25 cellular contexts compared by ENCODE assay signal in the genomic region with DNA sequence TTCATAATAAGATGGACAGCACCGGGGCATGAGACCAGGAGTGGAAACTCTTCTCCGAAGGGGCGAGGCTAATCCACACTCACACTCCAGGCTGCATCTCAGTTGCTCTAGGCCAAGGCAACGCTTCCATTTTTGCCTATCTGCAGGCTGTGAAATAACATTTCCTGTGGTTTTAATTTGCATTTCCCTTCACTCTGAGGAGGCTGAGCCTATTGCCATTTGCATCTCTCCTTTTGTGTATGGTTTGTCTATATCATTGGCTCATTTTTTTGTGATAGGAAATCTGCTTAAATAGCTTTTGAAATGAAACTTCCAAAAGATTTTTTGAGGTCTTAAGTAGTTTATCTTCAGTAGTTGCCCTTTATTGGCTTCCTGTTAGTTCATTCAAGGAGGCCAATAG. TPM values are rescaled to one million over a fixed set of nuclear protein-coding genes. Genes with fewer than 3 reads are reported as not detected.
DNase-seq lines count a peak whose midpoint lies in the region; ATAC-seq, FAIRE-seq and TF ChIP-seq lines count a peak whose summit lies in the region.
"Had no signal": no experiment of that assay in that cellular context is flagged by ENCODE, and none has a peak within 500 bp of the region (broad histone marks: within the 10 kb centered on the region; RNA-seq: fewer than 3 reads in every experiment).

No MANE protein-coding gene starts in this region.

- TF ChIP-seq CTCF in IMR-90 (conservative IDR thresholded peaks at IDR 0.05; ENCODE audit: low read depth, low read length) (no peak), GM12878 (IDR thresholded peaks at IDR 0.05 in 2 of 3, conservative IDR thresholded peaks at IDR 0.05 in 1 of 3; ENCODE audit: control insufficient read depth in 2 of 3, extremely low read depth in 1 of 3, insufficient read depth in 1 of 3, low read depth in 3 of 3, low read length in 3 of 3) (no peak), upper lobe of left lung (IDR thresholded peaks at IDR 0.05) (no peak)

- H2BK20ac ChIP-seq in IMR-90 (ENCODE audit: low read depth, low read length) = no peak overlapping the region

- H3K27ac ChIP-seq in IMR-90 (ENCODE audit: insufficient read depth, low read length) = no peak overlapping the region
- H3K27ac ChIP-seq in GM12878 (ENCODE audit: control insufficient read depth, insufficient read depth) = no peak overlapping the region
- no peak overlapping the region for H3K27ac ChIP-seq in upper lobe of left lung
- H3K27ac ChIP-seq: foreskin keratinocyte, prostate gland, stomach, uterus had no signal

- no peaks in the 10 kb centered on the region for H3K79me1 ChIP-seq in IMR-90 (ENCODE audit: low read depth in 1 of 2, low read length in 2 of 2)

- TF ChIP-seq EP300 in GM12878 (IDR thresholded peaks at IDR 0.05; ENCODE audit: borderline replicate concordance in 1 of 2, control insufficient read depth in 1 of 2, low read depth in 2 of 2, low read length in 2 of 2) (no peak), upper lobe of left lung (IDR thresholded peaks at IDR 0.05) (no peak)

- TF ChIP-seq RAD21 in IMR-90 (IDR thresholded peaks at IDR 0.05; ENCODE audit: low read length) (no peak), GM12878 (IDR thresholded peaks at IDR 0.05; ENCODE audit: insufficient read depth, low read depth, low read length) (no peak)

- dilution Hi-C loops in IMR-90 (cut with HindIII; ENCODE audit: low sequenced_read_pairs, unreplicated experiment) = no loop called here

- no peak overlapping the region for H3K9ac ChIP-seq in IMR-90 (ENCODE audit: low read depth, low read length)
- H3K9ac ChIP-seq in GM12878 (ENCODE audit: control insufficient read depth, insufficient read depth, low read length) = no peak overlapping the region

- H3K79me2 ChIP-seq in GM12878 (ENCODE audit: control insufficient read depth, insufficient read depth, low read length) = no peaks in the 10 kb centered on the region

- H3K56ac ChIP-seq in IMR-90 (ENCODE audit: extremely low read depth, insufficient read depth, low read length) = no peak overlapping the region

- no peaks in the 10 kb centered on the region for H3K9me3 ChIP-seq in IMR-90 (ENCODE audit: control insufficient read depth, insufficient read depth, low read length)
- H3K9me3 ChIP-seq in GM12878 (replicated peaks; ENCODE audit: control insufficient read depth, insufficient read depth, low read length) = no peaks in the 10 kb centered on the region
- H3K9me3 ChIP-seq in upper lobe of left lung = no peaks in the 10 kb centered on the region
- H3K9me3 ChIP-seq: HAP-1, prostate gland, stomach, uterus had no signal

- no peak for DNase-seq in GM18507 (ENCODE audit: extremely low spot score, insufficient read length, low read depth)
- no peak for DNase-seq in IMR-90
- DNase-seq in GM12878 (ENCODE audit: low read depth, low spot score) = no peak
- no peak for DNase-seq in left ventricle myocardium superior
- DNase-seq in upper lobe of left lung = no peak
- DNase-seq in COLO829 (ENCODE audit: low spot score) = no peak
- DNase-seq: activated CD4-positive, alpha-beta memory T cell treated with anti-CD3 and anti-CD28 coated beads, Interleukin-2, amount 10 ng/mL, durations not matched to agents 7 days and 5 days; activated naive CD8-positive, alpha-beta T cell treated with anti-CD3 and anti-CD28 coated beads for 36 hours; activated T-cell treated with anti-CD3 and anti-CD28 coated beads, Interleukin-2, amount 50 U/mL, for 4 hours; COR-L47; foreskin keratinocyte; hypothalamus; kidney; NCI-H1048; NCI-H2081 treated with DMSO at 0.1 percent for 48 hours; NCI-H510A; nephron progenitor cell; Right ventricle myocardium superior; stomach; uterus had no signal

- intact Hi-C loops in IMR-90 (cut with micrococcal nuclease) = no loop called here
- intact Hi-C loops in GM12878 (cut with micrococcal nuclease; ENCODE audit: unreplicated experiment) = no loop called here
- intact Hi-C loops in left ventricle myocardium superior (cut with micrococcal nuclease) = no loop called here

- POLR2A ChIA-PET in IMR-90 (lab: Charles Lee; ENCODE audit: unreplicated experiment) (no interaction called here), GM12878 (lab: Charles Lee) (no interaction called here)

- H3K18ac ChIP-seq in IMR-90 (ENCODE audit: low read depth, low read length) = no peak overlapping the region

- no peak overlapping the region for H3K23ac ChIP-seq in IMR-90 (ENCODE audit: low read depth, low read length)

- TF ChIP-seq POLR2A in IMR-90 (IDR thresholded peaks at IDR 0.05; ENCODE audit: low read depth, low read length) (no peak), GM12878 (IDR thresholded peaks at IDR 0.05; ENCODE audit: low read depth, low read length) (no peak), upper lobe of left lung (IDR thresholded peaks at IDR 0.05) (no peak)

- RAD21 ChIA-PET in GM12878 (lab: Charles Lee; ENCODE audit: unreplicated experiment) = no interaction called here

- H3K14ac ChIP-seq in IMR-90 (replicated peaks; ENCODE audit: low read depth, low read length) = no peak overlapping the region

- no peak overlapping the region for H2BK120ac ChIP-seq in IMR-90 (ENCODE audit: low read depth, low read length)

- H4K8ac ChIP-seq in IMR-90 (ENCODE audit: low read depth in 2 of 2, low read length in 2 of 2) = no peak overlapping the region

- CTCF ChIA-PET in IMR-90 (lab: Yijun Ruan, JAX) = no interaction called here
- CTCF ChIA-PET in GM12878 (lab: Yijun Ruan, JAX) = no interaction called here

- H4K91ac ChIP-seq in IMR-90 (ENCODE audit: insufficient read depth, low read depth, low read length) = no peak overlapping the region

- H3K4me2 ChIP-seq in IMR-90 (ENCODE audit: low read depth, low read length) = no peak overlapping the region
- H3K4me2 ChIP-seq in GM12878 (ENCODE audit: control insufficient read depth, insufficient read depth) = no peak overlapping the region

- ATAC-seq in GM21526 (IDR thresholded peaks at IDR 0.05; ENCODE audit: low FRiP score, unreplicated experiment) = peak; percentile 60
- no peak for ATAC-seq in IMR-90 (ENCODE audit: low read depth)
- peak; percentile 52; the same call in 2 of the 3 replicates for ATAC-seq in GM12878
- ATAC-seq in left ventricle myocardium superior = no peak
- ATAC-seq in upper lobe of left lung (ENCODE audit: low FRiP score in 2 of 2) = no peak
- no peak for ATAC-seq in HG03571 (IDR thresholded peaks at IDR 0.05; ENCODE audit: unreplicated experiment)
- ATAC-seq: activated T-cell treated with anti-CD3 and anti-CD28 coated beads, Interleukin-2, amount 50 U/mL, for 4 hours; foreskin keratinocyte; HepG2 had no signal

- no CpG with 5 or more reads among the region's 4 CpGs for WGBS in IMR-90 (ENCODE audit: extremely low coverage in 2 of 2, insufficient read length in 1 of 2), 2 experiments
- WGBS in GM12878 (ENCODE audit: insufficient coverage, insufficient replicate concordance, low lambda C conversion rate, missing lambda C conversion rate) = 57% methylated on average over 4 of the region's 4 CpGs
- 77 to 94% methylated on average over 4 of the region's 4 CpGs for WGBS in upper lobe of left lung, 2 donors

- H3K36me3 ChIP-seq in IMR-90 (ENCODE audit: control insufficient read depth, insufficient read depth, low read length) (0 out of 2 replicates have a peak, but pooled peaks cover 2% of the 10 kb centered on the region), GM12878 (ENCODE audit: control insufficient read depth in 2 of 2, insufficient read depth in 2 of 2, low read length in 1 of 2) (no peaks in the 10 kb centered on the region; a peak in 1 of 4 replicates), upper lobe of left lung (no peaks in the 10 kb centered on the region)
- H3K36me3 ChIP-seq: HAP-1, prostate gland, stomach, uterus had no signal

- no peak overlapping the region; the same call in 2 of the 3 replicates for H2BK15ac ChIP-seq in IMR-90 (ENCODE audit: low read depth, low read length)

- H3K4me1 ChIP-seq in IMR-90 (ENCODE audit: control insufficient read depth, insufficient read depth, low read length) = peaks cover 14% of the 10 kb centered on the region
- no peaks in the 10 kb centered on the region for H3K4me1 ChIP-seq in GM12878 (ENCODE audit: control insufficient read depth, insufficient read depth, low read length)
- H3K4me1 ChIP-seq in upper lobe of left lung = peaks cover 0 to 2% (median 0%) of the 10 kb centered on the region in 4 donors
- H3K4me1 ChIP-seq: foreskin keratinocyte, HAP-1, prostate gland, stomach, uterus had no signal

- no peaks in the 10 kb centered on the region for H4K20me1 ChIP-seq in IMR-90 (ENCODE audit: insufficient read depth, low read length)
- H4K20me1 ChIP-seq in GM12878 (ENCODE audit: control insufficient read depth, insufficient read depth) = no peaks in the 10 kb centered on the region

- SMC1A ChIA-PET in GM12878 (lab: Charles Lee; ENCODE audit: uncharacterized antibody, unreplicated experiment) = interaction anchor here (0.8 kb wide), 1 partner anchor 19 kb away, joined by 3 read pairs; no protein-coding TSS in a partner anchor

- H3K4ac ChIP-seq in IMR-90 (ENCODE audit: low read depth, low read length) = peak overlapping the region; percentile 39; the same call in 1 of the 2 replicates

- H2AK5ac ChIP-seq in IMR-90 (ENCODE audit: low read depth, low read length) = no peak overlapping the region

- in situ Hi-C loops in IMR-90 (cut with MboI; ENCODE audit: low sequenced_read_pairs) = no loop called here
- in situ Hi-C loops in GM12878 (cut with MboI) = no loop called here

- H2AFZ ChIP-seq in IMR-90 (replicated peaks; ENCODE audit: low read length, poor library complexity) = no peak overlapping the region
- H2AFZ ChIP-seq in GM12878 (ENCODE audit: control insufficient read depth, low read depth, low read length) = no peak overlapping the region

- no peak overlapping the region for H4K5ac ChIP-seq in IMR-90 (ENCODE audit: low read depth, low read length)

- H3K27me3 ChIP-seq in IMR-90 (ENCODE audit: control insufficient read depth, insufficient read depth, low read length) = no peaks in the 10 kb centered on the region
- no peaks in the 10 kb centered on the region for H3K27me3 ChIP-seq in GM12878 (replicated peaks in 1 of 2; ENCODE audit: control insufficient read depth in 2 of 2, insufficient read depth in 2 of 2, low read length in 1 of 2)
- no peaks in the 10 kb centered on the region for H3K27me3 ChIP-seq in upper lobe of left lung
- H3K27me3 ChIP-seq: foreskin keratinocyte, stomach, uterus had no signal

- FAIRE-seq in GM18507 (lab: Jason Lieb, UNC) (peak; percentile 39), GM12878 (lab: Jason Lieb, UNC) (no peak)
- FAIRE-seq: HepG2, kidney had no signal

- peaks cover 17% of the 10 kb centered on the region for H3K9me1 ChIP-seq in IMR-90 (ENCODE audit: insufficient read depth, low read length)

- H3K4me3 ChIP-seq in IMR-90 (ENCODE audit: insufficient read depth, low read depth, low read length) (no peak overlapping the region), GM12878 (no peak overlapping the region), upper lobe of left lung (no peak overlapping the region)
- H3K4me3 ChIP-seq: HAP-1, prostate gland, stomach, uterus had no signal

- BruUV-seq in IMR-90 (replicated peaks; lab: Mats Ljungman, UMichigan) = no TSS peak
- no TSS peak for BruUV-seq in GM12878 (replicated peaks; lab: Mats Ljungman, UMichigan)

- H2AK9ac ChIP-seq in IMR-90 (replicated peaks; ENCODE audit: low read depth, low read length, poor library complexity) = no peak overlapping the region

- no peak overlapping the region for H2BK5ac ChIP-seq in IMR-90 (ENCODE audit: low read depth, low read length, poor library complexity, severe bottlenecking)

RNA-seq across cellular contexts. Expression of a gene that starts 57.6 kb away (rescaled TPM):
- 151 and 201 TPM in 2 replicates for total RNA-seq in IMR-90 (2012; rRNA removed)
- polyA plus RNA-seq in IMR-90 (2012; rRNA removed) = 272 and 294 TPM in 2 replicates
- polyA plus RNA-seq in IMR-90 (2012; cell fraction: cytosol; rRNA removed) = 136 and 173 TPM in 2 replicates
- polyA plus RNA-seq in IMR-90 (2012; cell fraction: nucleus; rRNA removed; ENCODE audit: low replicate concordance) = 41.7 and 85.9 TPM in 2 replicates
- total RNA-seq in GM12878 (2013; cell fraction: nucleolus; rRNA removed) = 112 and 118 TPM in 2 replicates
- total RNA-seq in GM12878 (2014; rRNA removed) = 69.4 and 80.3 TPM in 2 replicates
- 60.7 and 66.2 TPM in 2 replicates for total RNA-seq in GM12878 (2014; rRNA removed; fragmentation: Illumina TruSeq; extraction: Trizol)
- 84.4 and 87.1 TPM in 2 replicates for total RNA-seq in GM12878 (2021)
- polyA plus RNA-seq in GM12878 (2011; ENCODE audit: low read depth) = 43.5 TPM
- polyA plus RNA-seq in GM12878 (2011; rRNA removed) = 134 and 181 TPM in 2 replicates
- 216 and 218 TPM in 2 replicates for polyA plus RNA-seq in GM12878 (2011; cell fraction: cytosol; rRNA removed)
- 87.5 and 102 TPM in 2 replicates for polyA plus RNA-seq in GM12878 (2011; cell fraction: nucleus; rRNA removed)
- polyA plus RNA-seq in GM12878 (2012) = 50.7 and 55.7 TPM in 2 replicates
- polyA plus RNA-seq in GM12878 (2014; fragmentation: Illumina TruSeq; extraction: Trizol) = 111 and 116 TPM in 2 replicates
- 10 to 100 TPM; 39.8 to 43.5 TPM for polyA plus RNA-seq in GM12878 (2014; fragmentation: Nextera tagmentation; extraction: Ambion mirVana)
- polyA plus RNA-seq in GM12878 (2014; rRNA removed) = 75.5 and 93.5 TPM in 2 replicates
- polyA plus RNA-seq in GM12878 (2016; fragmentation: Nextera tagmentation; extraction: Ambion mirVana) = 100 to 1,000 TPM; 140 to 147 TPM
- polyA minus RNA-seq in GM12878 (2011; rRNA and poly(A)+ RNA removed) = 160 and 209 TPM in 2 replicates
- 45.3 and 47.7 TPM in 2 replicates for polyA minus RNA-seq in GM12878 (2011; cell fraction: cytosol; rRNA and poly(A)+ RNA removed)
- polyA minus RNA-seq in GM12878 (2011; cell fraction: nucleus; rRNA and poly(A)+ RNA removed) = 51.3 and 73.0 TPM in 2 replicates
- 25.1 TPM for total RNA-seq in left ventricle myocardium superior
- total RNA-seq in upper lobe of left lung = 100 to 1,000 TPM in 3 of 6 donors, 10 to 100 TPM in 3; 63.6 to 133 (median 94.9) TPM

RNA-seq across cellular contexts. Expression of a gene that starts 57.7 kb away (rescaled TPM):
- total RNA-seq in IMR-90 (2012; rRNA removed) (7.0 and 7.2 TPM in 2 replicates), GM12878 (2014; rRNA removed) (4.5 and 6.3 TPM in 2 replicates), GM12878 (2014; rRNA removed; fragmentation: Illumina TruSeq; extraction: Trizol) (7.1 and 8.4 TPM in 2 replicates), GM12878 (2021) (3.3 and 3.8 TPM in 2 replicates), left ventricle myocardium superior (3.4 TPM), upper lobe of left lung (10 to 100 TPM; 10.6 to 66.0 (median 28.8) TPM)
- polyA plus RNA-seq in IMR-90 (2012; rRNA removed) (2.3 and 2.4 TPM in 2 replicates), GM12878 (2011; rRNA removed) (5.0 and 7.1 TPM in 2 replicates), GM12878 (2014; fragmentation: Illumina TruSeq; extraction: Trizol) (6.0 and 7.6 TPM in 2 replicates), GM12878 (2014; fragmentation: Nextera tagmentation; extraction: Ambion mirVana) (1 to 10 TPM; 3.1 to 4.1 TPM), GM12878 (2014; rRNA removed) (3.5 and 3.9 TPM in 2 replicates), GM12878 (2016; fragmentation: Nextera tagmentation; extraction: Ambion mirVana) (1 to 10 TPM; 4.7 to 5.0 TPM)
- 0.57 and 1.0 TPM in 2 replicates for polyA plus RNA-seq in IMR-90 (2012; cell fraction: cytosol; rRNA removed)
- 1.5 and 8.7 TPM in 2 replicates for polyA plus RNA-seq in IMR-90 (2012; cell fraction: nucleus; rRNA removed; ENCODE audit: low replicate concordance)
- total RNA-seq in GM12878 (2013; cell fraction: nucleolus; rRNA removed) = 57.8 and 58.8 TPM in 2 replicates
- 2.5 TPM for polyA plus RNA-seq in GM12878 (2011; ENCODE audit: low read depth)
- polyA plus RNA-seq in GM12878 (2011; cell fraction: cytosol; rRNA removed) = 2.7 and 3.4 TPM in 2 replicates
- polyA plus RNA-seq in GM12878 (2011; cell fraction: nucleus; rRNA removed) = 8.4 and 9.2 TPM in 2 replicates
- 2.3 and 2.8 TPM in 2 replicates for polyA plus RNA-seq in GM12878 (2012)
- 11.2 and 18.4 TPM in 2 replicates for polyA minus RNA-seq in GM12878 (2011; rRNA and poly(A)+ RNA removed)
- polyA minus RNA-seq in GM12878 (2011; cell fraction: cytosol; rRNA and poly(A)+ RNA removed) = 3.6 and 4.1 TPM in 2 replicates
- polyA minus RNA-seq in GM12878 (2011; cell fraction: nucleus; rRNA and poly(A)+ RNA removed) = 16.4 and 22.6 TPM in 2 replicates

Comparison
In these comparisons a context has a peak if more than half of its experiments do, and no peak if none do; other contexts are left out.
1. ATAC-seq: peak in GM21526 (single experiment) and GM12878 (single experiment); none in IMR-90 (single experiment), left ventricle myocardium superior (single experiment), upper lobe of left lung (0 of 2) and HG03571 (single experiment).